20 cellular contexts compared by ENCODE assay signal in the genomic region with DNA sequence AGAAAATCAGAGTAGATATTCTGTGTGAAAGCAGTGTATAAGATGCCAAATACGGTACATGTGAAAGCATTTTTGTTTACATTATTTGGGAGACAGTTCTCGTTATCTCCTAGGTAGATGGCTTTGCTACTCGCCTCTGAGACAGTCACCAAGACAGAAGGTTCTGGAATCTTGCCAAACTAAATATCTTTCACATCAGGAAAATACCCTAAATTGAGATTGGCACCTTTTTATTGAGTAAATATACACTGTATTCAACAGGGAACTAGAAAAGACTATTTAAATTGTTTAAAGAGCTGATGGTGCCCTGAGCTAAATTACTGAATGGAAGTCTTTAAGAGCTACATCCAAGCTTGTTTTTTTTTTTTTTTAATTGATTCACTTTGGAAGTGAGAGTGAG. TPM values are rescaled to one million over a fixed set of nuclear protein-coding genes. Genes with fewer than 3 reads are reported as not detected.
DNase-seq lines count a peak whose midpoint lies in the region; ATAC-seq, FAIRE-seq and TF ChIP-seq lines count a peak whose summit lies in the region.
"Had no signal": no experiment of that assay in that cellular context is flagged by ENCODE, and none has a peak within 500 bp of the region (broad histone marks: within the 10 kb centered on the region; RNA-seq: fewer than 3 reads in every experiment).

No MANE protein-coding gene starts in this region.

- H3K4me3 ChIP-seq in small intestine (ENCODE audit: low read depth in 1 of 2, low read length in 2 of 2), result no peak overlapping the region
- no peak overlapping the region for H3K4me3 ChIP-seq in lower lobe of right lung
- H3K4me3 ChIP-seq: A549 had no signal

- no peak for FAIRE-seq in small intestine (lab: Jason Lieb, UNC)
- FAIRE-seq: A549, D721Med, GM12892, GM18507, H1 had no signal

- no peaks in the 10 kb centered on the region for H3K4me1 ChIP-seq in small intestine (ENCODE audit: control insufficient read depth in 2 of 2, insufficient read depth in 1 of 2, low read depth in 1 of 2, low read length in 1 of 2)
- H3K4me1 ChIP-seq in lower lobe of right lung, result peaks cover 26% of the 10 kb centered on the region
- H3K4me1 ChIP-seq: A549, Caco-2 had no signal

- ATAC-seq in lower lobe of right lung, result no peak

- peak overlapping the region; percentile 51 for H3K4me3 Mint-ChIP-seq in endothelial cell (ENCODE audit: unreplicated experiment)
- H3K4me3 Mint-ChIP-seq: CD4-positive, alpha-beta T cell; H9 had no signal

- H3K4me1 Mint-ChIP-seq in endothelial cell (ENCODE audit: unreplicated experiment), result peaks cover 61% of the 10 kb centered on the region

- TF ChIP-seq CTCF in endothelial cell (IDR thresholded peaks at IDR 0.05; ENCODE audit: unreplicated experiment), result no peak
- no peak for TF ChIP-seq CTCF in lower lobe of right lung (IDR thresholded peaks at IDR 0.05)

- peaks cover 7% of the 10 kb centered on the region for H3K27me3 Mint-ChIP-seq in endothelial cell (ENCODE audit: unreplicated experiment)

- H3K27ac ChIP-seq in small intestine (ENCODE audit: low read depth in 1 of 2, low read length in 1 of 2) (no peak overlapping the region), lower lobe of right lung (no peak overlapping the region)
- H3K27ac ChIP-seq: A549, C4-2B had no signal

- H3K27me3 ChIP-seq in small intestine (ENCODE audit: control insufficient read depth in 2 of 2, insufficient read depth in 2 of 2, low read length in 2 of 2) (no peaks in the 10 kb centered on the region), lower lobe of right lung (ENCODE audit: low read depth) (no peaks in the 10 kb centered on the region)

- DNase-seq in NCI-H748 (lab: John Stamatoyannopoulos, UW; ENCODE audit: unreplicated experiment), result peak; percentile 3
- DNase-seq in NCI-H748 treated with DMSO at 0.1 percent for 48 hours (lab: John Stamatoyannopoulos, UW), result no peak
- peak; percentile 53 for DNase-seq in NCI-H69 (lab: John Stamatoyannopoulos, UW)
- DNase-seq in endothelial cell (ENCODE audit: low spot score), result no peak
- no peak for DNase-seq in small intestine
- no peak for DNase-seq in lower lobe of right lung
- DNase-seq: AML-193; Caco-2; CD4-positive, alpha-beta T cell; DMS79; GDM1; H9 had no signal

- H3K36me3 Mint-ChIP-seq in endothelial cell (ENCODE audit: low read depth, unreplicated experiment), result peaks cover 58% of the 10 kb centered on the region

- H3K9me3 ChIP-seq in small intestine (ENCODE audit: control insufficient read depth, low read depth) (no peaks in the 10 kb centered on the region), lower lobe of right lung (no peaks in the 10 kb centered on the region)
- H3K9me3 ChIP-seq: A549, Caco-2 had no signal

- no peak overlapping the region for H3K27ac Mint-ChIP-seq in endothelial cell (ENCODE audit: unreplicated experiment)
- H3K27ac Mint-ChIP-seq: CD4-positive, alpha-beta T cell; H9 had no signal

- WGBS in small intestine, 3 donors, result 70 to 79% (median 70%) methylated on average over 3 of the region's 3 CpGs

- no peaks in the 10 kb centered on the region for H3K36me3 ChIP-seq in small intestine (ENCODE audit: control insufficient read depth in 2 of 2, insufficient read depth in 2 of 2, low read length in 2 of 2)
- peaks cover 22% of the 10 kb centered on the region for H3K36me3 ChIP-seq in lower lobe of right lung

- intact Hi-C loops in lower lobe of right lung (cut with DNase I), result no loop called here

- no peaks in the 10 kb centered on the region for H3K9me3 Mint-ChIP-seq in endothelial cell (ENCODE audit: unreplicated experiment)
- H3K9me3 Mint-ChIP-seq: CD4-positive, alpha-beta T cell; H9 had no signal

RNA-seq across cellular contexts. Expression of gene FGD5, which starts 3.4 kb away (rescaled TPM):
- total RNA-seq in endothelial cell (ENCODE audit: unreplicated experiment), result 294 TPM
- 10 to 100 TPM in 1 of 3 donors, 1 to 10 TPM in 2; 3.1 to 16.1 (median 5.7) TPM for polyA plus RNA-seq in small intestine
- 85.0 TPM for total RNA-seq in lower lobe of right lung
- total RNA-seq: CD4-positive, alpha-beta T cell; HT-29 had no signal
- polyA plus RNA-seq: BJ had no signal

Comparison
In these comparisons a context has a peak if more than half of its experiments do, and no peak if none do; other contexts are left out.
1. DNase-seq: peak in NCI-H748 (single experiment) and NCI-H69 (single experiment); none in NCI-H748 treated with DMSO at 0.1 percent for 48 hours (single experiment), endothelial cell (single experiment), small intestine (single experiment) and lower lobe of right lung (single experiment).